In the genomic region with DNA sequence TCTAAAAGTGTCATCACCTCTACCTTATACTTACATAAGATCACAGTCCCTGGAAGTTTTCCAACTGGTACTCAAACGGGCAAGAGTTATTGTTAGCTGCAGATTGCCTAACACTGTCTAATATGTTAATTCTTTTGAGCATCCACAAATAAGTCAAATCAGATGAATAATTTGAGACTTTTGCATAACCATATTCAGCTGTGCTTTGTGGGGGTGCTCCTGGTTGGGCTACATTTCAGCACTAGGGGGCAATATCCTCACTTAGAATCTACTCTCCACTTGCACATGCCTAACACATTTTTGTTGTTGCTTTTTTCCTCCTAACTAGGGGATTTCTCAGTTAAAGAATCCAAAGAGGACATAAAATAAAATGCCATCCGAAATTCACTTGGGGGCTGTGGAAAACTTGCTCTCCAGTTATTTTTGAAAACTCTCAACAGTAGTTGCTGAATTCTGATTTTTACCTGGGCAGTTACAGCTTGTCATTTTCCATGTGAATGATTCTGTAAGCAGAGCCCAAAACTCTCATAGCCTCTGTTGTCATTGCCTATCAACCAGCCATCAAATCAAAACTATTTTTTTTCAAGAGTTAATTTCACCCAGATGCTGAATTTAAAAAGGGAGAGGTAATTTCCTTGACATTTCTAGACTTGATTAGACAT, we compare ENCODE assay signal across 8 cellular contexts.
A peak's percentile ranks its signal among the peaks of the same experiment; 100 is the strongest.
DNase-seq lines count a peak whose midpoint lies in the region; ATAC-seq, FAIRE-seq and TF ChIP-seq lines count a peak whose summit lies in the region.

No MANE protein-coding gene starts in this region.

- TF ChIP-seq RAD21 in H1 (IDR thresholded peaks at IDR 0.05 in 1 of 2, conservative IDR thresholded peaks at IDR 0.05 in 1 of 2; ENCODE audit: low read depth in 2 of 2, low read length in 2 of 2), result peak; percentile 83 to 84

- H2BK5ac ChIP-seq in H1 (ENCODE audit: low read depth, low read length), result no peak overlapping the region

- H3K9me3 ChIP-seq in AG04450 (ENCODE audit: control insufficient read depth, insufficient read depth, low read length) (no peaks in the 10 kb centered on the region), Loucy (ENCODE audit: insufficient read depth, low read depth, low read length) (no peaks in the 10 kb centered on the region), H1 (ENCODE audit: insufficient read depth in 2 of 2, low read depth in 1 of 2, low read length in 1 of 2) (no peaks in the 10 kb centered on the region)

- H3K18ac ChIP-seq in H1 (ENCODE audit: extremely low read depth, low read length), result no peak overlapping the region

- H3K79me1 ChIP-seq in H1 (ENCODE audit: low read depth, low read length), result no peaks in the 10 kb centered on the region

- H2BK15ac ChIP-seq in H1 (ENCODE audit: low read length), result no peak overlapping the region

- CTCF ChIA-PET in AG04450 (lab: Charles Lee), result interaction anchor here (0.5 to 4.2 kb wide), 21 partner anchors 8 to 1489 kb away, joined by 3 to 112 read pairs (median 5); a partner anchor contains a TSS
- CTCF ChIA-PET in H1 (lab: Charles Lee; ENCODE audit: partially characterized antibody), result interaction anchor here (0.6 to 2.6 kb wide), 48 partner anchors 8 to 330 kb away, joined by 3 to 13 read pairs (median 4); no protein-coding TSS in a partner anchor

- no peak overlapping the region for H2BK20ac ChIP-seq in H1 (ENCODE audit: low read length)

- no peak overlapping the region for H4K8ac ChIP-seq in H1 (ENCODE audit: extremely low read depth, insufficient read depth, low read length)

- ATAC-seq in naive B cell (ENCODE audit: low read depth in 2 of 2), result peak; percentile 63 to 76

- DNase-seq in AG04450 (ENCODE audit: low read depth, low spot score) (peak; percentile 18), GM06990 (ENCODE audit: extremely low read depth, insufficient read length) (peak; percentile 15), HCEC 1CT (peak; percentile 64), T follicular helper cell (ENCODE audit: low read depth) (peak; percentile 2), H1 (ENCODE audit: low read depth in 1 of 2, low spot score in 2 of 2) (no peak), naive B cell (peak; percentile 45), ecto neural progenitor cell (ENCODE audit: low spot score) (no peak)

- H3K4me3 ChIP-seq in AG04450 (ENCODE audit: low read depth, low read length) (no peak overlapping the region), GM06990 (replicated peaks; ENCODE audit: low read depth, low read length) (no peak overlapping the region), Loucy (ENCODE audit: low read length, poor library complexity, severe bottlenecking) (no peak overlapping the region), H1 (ENCODE audit: extremely low read depth in 1 of 4, insufficient read depth in 2 of 4, low read depth in 3 of 4, low read length in 4 of 4) (no peak overlapping the region)

- H3K4me2 ChIP-seq in Loucy (ENCODE audit: low read depth, low read length, poor library complexity, severe bottlenecking) (no peak overlapping the region), H1 (ENCODE audit: insufficient read depth in 1 of 2, low read depth in 2 of 2, low read length in 2 of 2) (no peak overlapping the region)

- H3K23me2 ChIP-seq in H1 (ENCODE audit: low read depth, low read length), result no peaks in the 10 kb centered on the region

- TF ChIP-seq POLR2A in H1 (IDR thresholded peaks at IDR 0.05; ENCODE audit: control extremely low read depth in 1 of 2, low read depth in 2 of 2, low read length in 2 of 2), result no peak

- no peak overlapping the region for H2BK120ac ChIP-seq in H1 (replicated peaks; ENCODE audit: low read depth, low read length)

- no peaks in the 10 kb centered on the region for H3F3A ChIP-seq in Loucy (ENCODE audit: low read depth)

- H3K36me3 Mint-ChIP-seq in naive B cell, result no peaks in the 10 kb centered on the region

- H3K79me2 ChIP-seq in Loucy (ENCODE audit: insufficient read depth, low read length) (no peaks in the 10 kb centered on the region), H1 (ENCODE audit: control insufficient read depth in 1 of 2, insufficient read depth in 2 of 2, low read length in 2 of 2) (no peaks in the 10 kb centered on the region)

- no peaks in the 10 kb centered on the region for H3K9me2 ChIP-seq in Loucy (replicated peaks; ENCODE audit: low read depth, low read length)

- 35% methylated on average over 2 of the region's 2 CpGs; no CpG with 5 or more reads in 1 of the 2 experiments for WGBS in H1 (ENCODE audit: extremely low coverage in 1 of 2, insufficient coverage in 1 of 2, insufficient read length in 1 of 2, insufficient replicate concordance in 2 of 2, low coverage in 1 of 2, low lambda C conversion rate in 2 of 2, missing lambda C conversion rate in 1 of 2), 2 experiments

- no peak overlapping the region for H4K5ac ChIP-seq in H1 (ENCODE audit: insufficient read length, low read depth, low read length)

- TF ChIP-seq CTCF in AG04450 (IDR thresholded peaks at IDR 0.05; ENCODE audit: low read depth, low read length) (peak; percentile 85), GM06990 (IDR thresholded peaks at IDR 0.05; ENCODE audit: insufficient read depth, low read length, poor library complexity, severe bottlenecking) (peak; percentile 77), Loucy (conservative IDR thresholded peaks at IDR 0.05; ENCODE audit: low read length) (peak; percentile 64), H1 (IDR thresholded peaks at IDR 0.05; ENCODE audit: control extremely low read depth in 1 of 3, insufficient read depth in 1 of 3, low read depth in 1 of 3, low read length in 3 of 3) (peak in 2 of 3 experiments; percentile 53 to 78; a peak in 3 of 4 replicates)

- H3K14ac ChIP-seq in H1 (ENCODE audit: insufficient read length), result no peak overlapping the region

- H4K91ac ChIP-seq in H1 (replicated peaks; ENCODE audit: insufficient read length, low read length), result no peak overlapping the region

- no peak overlapping the region for H3K9ac ChIP-seq in Loucy (ENCODE audit: low read depth, low read length, poor library complexity, severe bottlenecking)
- H3K9ac ChIP-seq in H1 (replicated peaks in 1 of 4; ENCODE audit: extremely low read depth in 1 of 4, low read depth in 3 of 4, low read length in 3 of 4), result no peak overlapping the region

- H3K4me1 Mint-ChIP-seq in naive B cell, result no peaks in the 10 kb centered on the region

- H2AK5ac ChIP-seq in H1 (ENCODE audit: low read depth, low read length), result no peak overlapping the region

- no peak overlapping the region for H3K23ac ChIP-seq in H1 (ENCODE audit: insufficient read length)

- peaks cover 7 to 27% (median 11%) of the 10 kb centered on the region in 3 donors for H3K27me3 Mint-ChIP-seq in naive B cell

- H4K20me1 ChIP-seq in Loucy (ENCODE audit: insufficient read depth, low read length, poor library complexity, severe bottlenecking), result no peaks in the 10 kb centered on the region
- no peaks in the 10 kb centered on the region for H4K20me1 ChIP-seq in H1 (replicated peaks in 1 of 2; ENCODE audit: control insufficient read depth in 1 of 2, insufficient read depth in 2 of 2, low read length in 2 of 2)

- H3K27ac ChIP-seq in AG04450 (ENCODE audit: low read depth, low read length), result no peak overlapping the region
- no peak overlapping the region for H3K27ac ChIP-seq in H1 (ENCODE audit: low read depth, low read length)

- H3K4me3 Mint-ChIP-seq in naive B cell, result no peak overlapping the region

- no peaks in the 10 kb centered on the region for H3K9me3 Mint-ChIP-seq in naive B cell

- POLR2A ChIA-PET in AG04450 (lab: Yijun Ruan, JAX) (no interaction called here), H1 (lab: Charles Lee; ENCODE audit: partially characterized antibody) (no interaction called here)

- H2AFZ ChIP-seq in Loucy (ENCODE audit: low read length), result no peak overlapping the region
- H2AFZ ChIP-seq in H1 (ENCODE audit: low read length), result no peak overlapping the region

- no peaks in the 10 kb centered on the region for H3K4me1 ChIP-seq in Loucy (ENCODE audit: insufficient read depth, low read length, poor library complexity, severe bottlenecking)
- peaks cover 0 to 2% (median 1%) of the 10 kb centered on the region in 4 experiments; a peak in 2 of 7 replicates for H3K4me1 ChIP-seq in H1 (replicated peaks in 1 of 4; ENCODE audit: control insufficient read depth in 3 of 4, insufficient read depth in 4 of 4, low read length in 3 of 4)

- H3K56ac ChIP-seq in H1 (replicated peaks; ENCODE audit: insufficient read length, low read depth, low read length), result no peak overlapping the region

- H2BK12ac ChIP-seq in H1 (ENCODE audit: low read depth, low read length), result no peak overlapping the region

- H3K27me3 ChIP-seq in AG04450 (ENCODE audit: control insufficient read depth, insufficient read depth, low read length) (peaks cover 5% of the 10 kb centered on the region), GM06990 (replicated peaks; ENCODE audit: control insufficient read depth, insufficient read depth, low read length) (no peaks in the 10 kb centered on the region; the same call in 1 of the 2 replicates), Loucy (ENCODE audit: insufficient read depth, low read length, poor library complexity, severe bottlenecking) (no peaks in the 10 kb centered on the region), H1 (replicated peaks in 1 of 4; ENCODE audit: control insufficient read depth in 3 of 4, extremely low read depth in 1 of 4, insufficient read depth in 3 of 4, low read length in 3 of 4) (no peaks in the 10 kb centered on the region)

- FAIRE-seq in H1 (lab: Jason Lieb, UNC), result peak; percentile 76

- H3K36me3 ChIP-seq in GM06990 (ENCODE audit: control insufficient read depth, insufficient read depth, low read length), result no peaks in the 10 kb centered on the region
- no peaks in the 10 kb centered on the region for H3K36me3 ChIP-seq in Loucy (ENCODE audit: insufficient read depth, low read length)
- no peaks in the 10 kb centered on the region for H3K36me3 ChIP-seq in H1 (ENCODE audit: control insufficient read depth in 2 of 4, insufficient read depth in 4 of 4, low read length in 3 of 4)

- no peak for TF ChIP-seq EP300 in H1 (IDR thresholded peaks at IDR 0.05; ENCODE audit: borderline replicate concordance in 1 of 2, low read depth in 2 of 2, low read length in 2 of 2)

- H3K27ac Mint-ChIP-seq in naive B cell, result no peak overlapping the region

- H3K4ac ChIP-seq in H1 (replicated peaks; ENCODE audit: insufficient read length, low read depth, low read length), result no peak overlapping the region

TF ChIP-seq in H1, 55 proteins besides CTCF, POLR2A, EP300 and RAD21 (continues in another document):
- TF ChIP-seq ASH2L (IDR thresholded peaks at IDR 0.05; ENCODE audit: low read length) (no peak), CBX8 (IDR thresholded peaks at IDR 0.05; ENCODE audit: borderline replicate concordance, low read depth, low read length) (no peak), PHF8 (conservative IDR thresholded peaks at IDR 0.05; ENCODE audit: low read depth, low read length) (no peak), BRCA1 (IDR thresholded peaks at IDR 0.05; ENCODE audit: low read depth, low read length) (no peak)
- TF ChIP-seq, protein P1, sequence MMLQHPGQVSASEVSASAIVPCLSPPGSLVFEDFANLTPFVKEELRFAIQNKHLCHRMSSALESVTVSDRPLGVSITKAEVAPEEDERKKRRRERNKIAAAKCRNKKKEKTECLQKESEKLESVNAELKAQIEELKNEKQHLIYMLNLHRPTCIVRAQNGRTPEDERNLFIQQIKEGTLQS (IDR thresholded peaks at IDR 0.05; ENCODE audit: insufficient read depth, low read depth, low read length), result no peak

Comparison
In these comparisons a context has a peak if more than half of its experiments do, and no peak if none do; other contexts are left out.
1. DNase-seq: peak in AG04450 (single experiment), GM06990 (single experiment), HCEC 1CT (single experiment), T follicular helper cell (single experiment) and naive B cell (single experiment); none in H1 (0 of 2) and ecto neural progenitor cell (single experiment).
2. Peak in every context shown above with its lines, with median percentiles within 50 percentile points of each other: CTCF ChIP-seq.